16 cellular contexts compared by ENCODE assay signal in genomic region chr20:53876956-53877355, GRCh38.
DNase-seq lines count a peak whose midpoint lies in the region; ATAC-seq, FAIRE-seq and TF ChIP-seq lines count a peak whose summit lies in the region.
"Had no signal": no experiment of that assay in that cellular context is flagged by ENCODE, and none has a peak within 500 bp of the region (broad histone marks: within the 10 kb centered on the region; RNA-seq: fewer than 3 reads in every experiment).

No MANE protein-coding gene starts in this region.

- H2AFZ ChIP-seq in HepG2 (ENCODE audit: low read length) (no peak overlapping the region), mesenchymal stem cell (ENCODE audit: low read depth, low read length) (no peak overlapping the region)

- POLR2A ChIA-PET in HepG2 (lab: Yijun Ruan, JAX): no interaction called here
- POLR2A ChIA-PET in T-cell (lab: Charles Lee): no interaction called here

- peak overlapping the region; percentile 42 for H2AK5ac ChIP-seq in mesenchymal stem cell (ENCODE audit: low read length, severe bottlenecking)

- H3K9me3 Mint-ChIP-seq in T-cell: no peaks in the 10 kb centered on the region

- H3K4me3 Mint-ChIP-seq in T-cell: no peak overlapping the region

- H3K27me3 ChIP-seq in HepG2 (ENCODE audit: control insufficient read depth in 1 of 2, insufficient read depth in 2 of 2, low read length in 2 of 2): no peaks in the 10 kb centered on the region
- no peaks in the 10 kb centered on the region for H3K27me3 ChIP-seq in right lobe of liver
- no peaks in the 10 kb centered on the region for H3K27me3 ChIP-seq in mesenchymal stem cell (ENCODE audit: control insufficient read depth in 1 of 2, insufficient read depth in 1 of 2, low read length in 2 of 2)
- H3K27me3 ChIP-seq: BLaER1 had no signal

- H3K4me1 Mint-ChIP-seq in T-cell: peaks cover 28 to 38% (median 32%) of the 10 kb centered on the region in 3 donors

- no peak for TF ChIP-seq CTCF in HepG2 (CRISPR knock-in tag; IDR thresholded peaks at IDR 0.05)
- no peak for TF ChIP-seq CTCF in right lobe of liver (IDR thresholded peaks at IDR 0.05)
- no peak for TF ChIP-seq CTCF in GM10266 (IDR thresholded peaks at IDR 0.05; ENCODE audit: control insufficient read depth, insufficient read depth, low read depth, missing control alignments)

- H3K4me1 ChIP-seq in HepG2 (ENCODE audit: insufficient read depth, low read length) (peaks cover 64% of the 10 kb centered on the region), right lobe of liver (peaks cover 0 to 17% (median 3%) of the 10 kb centered on the region in 4 donors), mesenchymal stem cell (ENCODE audit: control insufficient read depth, insufficient read depth, low read depth, low read length) (peaks cover 4% of the 10 kb centered on the region)

- H3K79me1 ChIP-seq in mesenchymal stem cell (replicated peaks; ENCODE audit: low read length, poor library complexity, severe bottlenecking): no peaks in the 10 kb centered on the region

- TF ChIP-seq POLR2A in HepG2 (IDR thresholded peaks at IDR 0.05; ENCODE audit: insufficient read depth in 1 of 2, low read depth in 2 of 2, low read length in 2 of 2): no peak
- TF ChIP-seq POLR2A in right lobe of liver (IDR thresholded peaks at IDR 0.05): no peak

- peak overlapping the region; percentile 65 for H2BK12ac ChIP-seq in mesenchymal stem cell (ENCODE audit: low read length in 2 of 2)

- H3K18ac ChIP-seq in mesenchymal stem cell (ENCODE audit: low read depth in 1 of 2, low read length in 2 of 2): peak overlapping the region in 1 of 2 experiments; percentile 80

- H3K27me3 Mint-ChIP-seq in T-cell: no peaks in the 10 kb centered on the region

- H4K20me1 ChIP-seq in HepG2 (ENCODE audit: insufficient read depth, low read length): no peaks in the 10 kb centered on the region
- H4K20me1 ChIP-seq: BLaER1 had no signal

- H3K36me3 ChIP-seq in HepG2 (replicated peaks in 1 of 2; ENCODE audit: control insufficient read depth in 1 of 2, insufficient read depth in 2 of 2, low read length in 2 of 2) (no peaks in the 10 kb centered on the region), right lobe of liver (no peaks in the 10 kb centered on the region), mesenchymal stem cell (ENCODE audit: control insufficient read depth in 1 of 2, insufficient read depth in 2 of 2, low read depth in 1 of 2, low read length in 2 of 2) (no peaks in the 10 kb centered on the region)
- H3K36me3 ChIP-seq: BLaER1 had no signal

- H3K9me3 ChIP-seq in HepG2 (ENCODE audit: low read length): no peaks in the 10 kb centered on the region
- no peaks in the 10 kb centered on the region for H3K9me3 ChIP-seq in right lobe of liver
- H3K9me3 ChIP-seq in mesenchymal stem cell (ENCODE audit: control insufficient read depth, low read length): no peaks in the 10 kb centered on the region
- H3K9me3 ChIP-seq: BLaER1 had no signal

- H2BK5ac ChIP-seq in mesenchymal stem cell (ENCODE audit: low read depth, low read length, poor library complexity, severe bottlenecking): no peak overlapping the region

- H2BK120ac ChIP-seq in mesenchymal stem cell (ENCODE audit: low read depth, low read length): no peak overlapping the region

- no peak for FAIRE-seq in HepG2 (lab: Jason Lieb, UNC)
- FAIRE-seq: A204.1 had no signal

- ATAC-seq in HepG2: no peak
- no peak for ATAC-seq in right lobe of liver
- no peak for ATAC-seq in T-cell (replicated peaks in 1 of 4)
- no peak for ATAC-seq in GM19455 (IDR thresholded peaks at IDR 0.05; ENCODE audit: unreplicated experiment)
- ATAC-seq: HCT116 had no signal

- no peak overlapping the region for H3K4ac ChIP-seq in mesenchymal stem cell (ENCODE audit: low read depth in 1 of 2, low read length in 2 of 2)

- no peak for TF ChIP-seq RAD21 in HepG2 (CRISPR knock-in tag; IDR thresholded peaks at IDR 0.05)

- H3K36me3 Mint-ChIP-seq in T-cell: no peaks in the 10 kb centered on the region

- BruUV-seq in HepG2 (replicated peaks; lab: Mats Ljungman, UMichigan): no TSS peak

- H3K14ac ChIP-seq in mesenchymal stem cell (ENCODE audit: low read length in 2 of 2): no peak overlapping the region

- TF ChIP-seq EP300 in HepG2 (IDR thresholded peaks at IDR 0.05; ENCODE audit: low read depth in 2 of 2, low read length in 2 of 2): no peak
- no peak for TF ChIP-seq EP300 in HepG2 (CRISPR knock-in tag; IDR thresholded peaks at IDR 0.05; ENCODE audit: borderline replicate concordance)

- H2BK15ac ChIP-seq in mesenchymal stem cell (ENCODE audit: low read depth, poor library complexity, severe bottlenecking): no peak overlapping the region

- in situ Hi-C loops in HepG2 (cut with HindIII; ENCODE audit: extremely low pct_ligation_motif_present, low pct_unique_long_range_greater_than_20kb): no loop called here

- no peak overlapping the region for H4K91ac ChIP-seq in mesenchymal stem cell (ENCODE audit: low read length)

- H3K23ac ChIP-seq in mesenchymal stem cell (ENCODE audit: low read length in 2 of 2): no peak overlapping the region

- H3K27ac ChIP-seq in HepG2 (ENCODE audit: extremely low read length, insufficient read depth, low read length): no peak overlapping the region
- H3K27ac ChIP-seq in right lobe of liver: no peak overlapping the region
- no peak overlapping the region for H3K27ac ChIP-seq in mesenchymal stem cell (ENCODE audit: low read length, poor library complexity, severe bottlenecking)
- H3K27ac ChIP-seq: BLaER1 had no signal

- CTCF ChIA-PET in HepG2 (lab: Yijun Ruan, JAX; ENCODE audit: low intra/inter-chr PET ratio, low total read pairs) (no interaction called here), T-cell (lab: Charles Lee) (no interaction called here)

- peak overlapping the region; percentile 16 to 28 for H3K27ac Mint-ChIP-seq in T-cell

- no peaks in the 10 kb centered on the region for H3K79me2 ChIP-seq in HepG2 (ENCODE audit: insufficient read depth, low read length)

- H3K4me2 ChIP-seq in HepG2 (ENCODE audit: low read depth, low read length) (no peak overlapping the region), mesenchymal stem cell (ENCODE audit: low read length, poor library complexity, severe bottlenecking) (no peak overlapping the region)
- H3K4me2 ChIP-seq: BLaER1 had no signal

- no peak overlapping the region for H3K4me3 ChIP-seq in HepG2 (replicated peaks in 1 of 3; ENCODE audit: insufficient read depth in 1 of 3, low read depth in 2 of 3, low read length in 3 of 3)
- no peak overlapping the region for H3K4me3 ChIP-seq in right lobe of liver
- no peak overlapping the region for H3K4me3 ChIP-seq in mesenchymal stem cell (ENCODE audit: insufficient read depth in 1 of 2, low read depth in 1 of 2, low read length in 2 of 2)
- H3K4me3 ChIP-seq: BLaER1 had no signal

- H4K8ac ChIP-seq in mesenchymal stem cell (ENCODE audit: low read length): no peak overlapping the region

- intact Hi-C loops in HepG2 (cut with micrococcal nuclease; ENCODE audit: unreplicated experiment): no loop called here
- intact Hi-C loops in right lobe of liver (cut with DNase I): no loop called here

- 77% methylated on average over 10 of the region's 10 CpGs for WGBS in HepG2 (ENCODE audit: low lambda C conversion rate)
- WGBS in right lobe of liver (ENCODE audit: insufficient coverage, low coverage, low lambda C conversion rate, missing lambda C conversion rate): 81% methylated on average over 8 of the region's 10 CpGs
- 87% methylated on average over 10 of the region's 10 CpGs for WGBS in mesenchymal stem cell

- no peak for DNase-seq in HepG2 (ENCODE audit: low spot score)
- DNase-seq in right lobe of liver: no peak
- no peak for DNase-seq in T-cell
- DNase-seq in mesenchymal stem cell: no peak
- DNase-seq in GM10266 (ENCODE audit: extremely low spot score): no peak
- DNase-seq in NCI-H2107 (lab: John Stamatoyannopoulos, UW): no peak
- DNase-seq: DND-41, NCI-H1105 treated with DMSO at 0.1 percent for 48 hours, NCI-H1694, NCI-H2081 treated with DMSO at 0.1 percent for 48 hours, NCI-H774, Right ventricle myocardium superior had no signal

- H3K9ac ChIP-seq in HepG2 (ENCODE audit: insufficient read depth, low read depth, low read length): no peak overlapping the region
- no peak overlapping the region for H3K9ac ChIP-seq in mesenchymal stem cell (ENCODE audit: low read length)
- H3K9ac ChIP-seq: BLaER1 had no signal

TF ChIP-seq in HepG2, 621 proteins besides CTCF, POLR2A, EP300 and RAD21:
- no peak for TF ChIP-seq ZNF660 (CRISPR knock-in tag; IDR thresholded peaks at IDR 0.05; ENCODE audit: borderline replicate concordance, low read depth)
- no peak for TF ChIP-seq ZNF274 (CRISPR knock-in tag; IDR thresholded peaks at IDR 0.05)
- TF ChIP-seq ZNF543 (CRISPR knock-in tag; IDR thresholded peaks at IDR 0.05): 0 out of 2 replicates have a peak, but pooled peaks have one; percentile 7
- TF ChIP-seq ZMYM2 (CRISPR knock-in tag; IDR thresholded peaks at IDR 0.05): no peak
- TF ChIP-seq ATF7-NPFF (CRISPR knock-in tag; IDR thresholded peaks at IDR 0.05; ENCODE audit: low read depth): no peak
- no peak for TF ChIP-seq BRD4 (CRISPR knock-in tag; IDR thresholded peaks at IDR 0.05)
- no peak for TF ChIP-seq HOXA9 (CRISPR knock-in tag; IDR thresholded peaks at IDR 0.05; ENCODE audit: borderline replicate concordance)
- no peak for TF ChIP-seq HMGA1 (CRISPR knock-in tag; conservative IDR thresholded peaks at IDR 0.05)
TF ChIP-seq in HepG2: peak in this region for 1.
